ENCODE assay signal across 8 cellular contexts in genomic region chr1:232805269-232806070, GRCh38. TPM values are rescaled to one million over a fixed set of nuclear protein-coding genes. Genes with fewer than 3 reads are reported as not detected.
DNase-seq lines count a peak whose midpoint lies in the region; ATAC-seq and TF ChIP-seq lines count a peak whose summit lies in the region.

A gene with protein sequence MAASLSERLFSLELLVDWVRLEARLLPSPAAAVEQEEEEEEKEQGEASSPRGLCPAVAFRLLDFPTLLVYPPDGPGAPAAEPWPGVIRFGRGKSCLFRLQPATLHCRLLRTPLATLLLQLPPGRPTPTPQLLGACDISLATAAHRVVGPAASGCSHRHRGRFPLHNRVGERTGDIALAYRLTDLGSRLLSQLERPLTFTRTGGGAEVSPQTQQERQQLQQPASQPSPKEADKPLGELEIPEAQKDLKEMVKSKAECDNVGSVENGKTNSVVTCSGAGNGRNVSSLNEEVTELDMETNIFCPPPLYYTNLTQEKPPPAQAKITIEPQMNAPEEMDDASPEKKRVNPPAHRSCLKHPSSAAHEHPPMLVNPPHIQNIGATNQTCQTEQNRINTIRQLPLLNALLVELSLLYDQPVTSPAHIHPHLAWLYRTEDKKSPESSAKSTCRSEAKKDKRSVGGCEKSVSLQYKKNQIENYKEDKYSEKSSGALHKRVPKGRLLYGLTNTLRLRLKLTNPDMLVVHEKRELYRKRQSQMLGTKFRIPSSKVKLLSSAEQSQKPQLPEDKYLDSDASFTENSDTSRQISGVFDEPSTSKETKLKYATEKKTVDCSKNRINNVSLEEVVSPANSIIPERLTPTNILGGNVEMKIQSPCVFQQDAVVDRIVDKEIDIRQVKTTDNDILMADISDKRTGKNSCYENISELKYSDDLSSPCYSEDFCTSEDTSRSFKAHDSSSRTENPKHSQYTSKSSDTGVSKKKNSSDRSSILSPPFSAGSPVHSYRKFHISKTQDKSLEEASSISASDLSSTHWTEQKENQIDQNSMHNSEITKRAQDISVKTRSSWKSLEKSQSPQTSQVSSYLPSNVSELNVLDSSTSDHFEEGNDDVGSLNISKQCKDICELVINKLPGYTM (plus strand): TSS chr1:232805416. CDS start chr1:232805450, 34 bp downstream.

- DNase-seq in CD1c-positive myeloid dendritic cell (ENCODE audit: extremely low spot score) (peak; percentile 80), HPDE6-E6E7 (ENCODE audit: extremely low spot score) (peak; percentile 50), Right ventricle myocardium inferior (ENCODE audit: missing footprints) (peak; percentile 87), ovary (peak; percentile 73 to 86 (median 81)), testis (peak; percentile 92)
- DNase-seq in activated naive CD8-positive, alpha-beta T cell treated with anti-CD3 and anti-CD28 coated beads for 36 hours = peak; percentile 80

- H3K36me3 ChIP-seq in ovary (no peaks in the 10 kb centered on the region), testis (ENCODE audit: low read depth, missing control alignments) (no peaks in the 10 kb centered on the region)

- peak within 1 kb of the TSS; percentile 87 for H3K4me3 Mint-ChIP-seq in activated naive CD8-positive, alpha-beta T cell treated with anti-CD3 and anti-CD28 coated beads for 36 hours

- WGBS in ovary, 3 donors = 8 to 14% (median 9%) methylated on average over 45 to 74 of the region's 74 CpGs
- WGBS in testis, 2 donors = 4 to 7% methylated on average over 21 to 73 of the region's 74 CpGs

- H3K9me3 ChIP-seq in ovary (no peaks in the 10 kb centered on the region), testis (no peaks in the 10 kb centered on the region)

- peaks cover 6% of the 10 kb centered on the region for H3K4me1 Mint-ChIP-seq in activated naive CD8-positive, alpha-beta T cell treated with anti-CD3 and anti-CD28 coated beads for 36 hours

- H3K27me3 Mint-ChIP-seq in activated naive CD8-positive, alpha-beta T cell treated with anti-CD3 and anti-CD28 coated beads for 36 hours = peaks cover 3% of the 10 kb centered on the region

- H3K4me3 ChIP-seq in ovary = peak within 1 kb of the TSS; percentile 89
- peak within 1 kb of the TSS; percentile 74 to 81 for H3K4me3 ChIP-seq in testis

- TF ChIP-seq POLR2A in ovary (IDR thresholded peaks at IDR 0.05) (no peak), testis (IDR thresholded peaks at IDR 0.05) (no peak)

- intact Hi-C loops in Right ventricle myocardium inferior (cut with DNase I) (loop anchor here (2.0 to 5.0 kb wide), 2 partner anchors 145 to 173 kb away; partner anchors contain the start of genes NTPCR and SIPA1L2), ovary (cut with DNase I) (no loop called here), testis (cut with DNase I; ENCODE audit: low total_unique reads) (no loop called here)

- ATAC-seq in GM19438 (IDR thresholded peaks at IDR 0.05; ENCODE audit: low read depth, unreplicated experiment) (peak; percentile 87), SK-N-SH treated with all-trans-retinoic acid at 6 μM for 48 hours (peak; percentile 88), Right ventricle myocardium inferior (peak; percentile 89)

- no peaks in the 10 kb centered on the region for H3K27me3 ChIP-seq in ovary
- no peaks in the 10 kb centered on the region for H3K27me3 ChIP-seq in testis

- peak within 1 kb of the TSS; percentile 77 for H3K27ac Mint-ChIP-seq in activated naive CD8-positive, alpha-beta T cell treated with anti-CD3 and anti-CD28 coated beads for 36 hours

- peaks cover 23% of the 10 kb centered on the region for H3K9me3 Mint-ChIP-seq in activated naive CD8-positive, alpha-beta T cell treated with anti-CD3 and anti-CD28 coated beads for 36 hours

- no peak for TF ChIP-seq CTCF in ovary (IDR thresholded peaks at IDR 0.05)
- no peak for TF ChIP-seq CTCF in testis (IDR thresholded peaks at IDR 0.05)

- peaks cover 21% of the 10 kb centered on the region for H3K36me3 Mint-ChIP-seq in activated naive CD8-positive, alpha-beta T cell treated with anti-CD3 and anti-CD28 coated beads for 36 hours

- peaks cover 4% of the 10 kb centered on the region for H3K4me1 ChIP-seq in ovary (ENCODE audit: insufficient read depth)
- H3K4me1 ChIP-seq in testis = no peaks in the 10 kb centered on the region

- TF ChIP-seq EP300 in ovary (IDR thresholded peaks at IDR 0.05) = no peak

- H3K27ac ChIP-seq in ovary (peak within 1 kb of the TSS; percentile 48 to 74), testis (peak within 1 kb of the TSS; percentile 43 to 89)

TF ChIP-seq in SK-N-SH treated with all-trans-retinoic acid at 6 μM for 48 hours, 23 proteins besides CTCF, POLR2A, EP300 and RAD21:
- TF ChIP-seq SNAI2 (CRISPR knock-in tag; IDR thresholded peaks at IDR 0.05) (no peak), RARB (CRISPR knock-in tag; IDR thresholded peaks at IDR 0.05) (0 out of 2 replicates have a peak, but pooled peaks have one; percentile 25)
TF ChIP-seq in SK-N-SH treated with all-trans-retinoic acid at 6 μM for 48 hours: peak in this region for 1.

RNA-seq across cellular contexts. Expression of the gene that starts here (rescaled TPM):
- total RNA-seq in activated naive CD8-positive, alpha-beta T cell treated with anti-CD3 and anti-CD28 coated beads for 36 hours = 1 to 10 TPM; 1.9 to 2.2 TPM
- 3.3 TPM for total RNA-seq in Right ventricle myocardium inferior
- 1 to 10 TPM; 2.0 to 4.6 (median 2.7) TPM for total RNA-seq in ovary
- 1 to 10 TPM; 1.9 to 2.1 TPM for polyA plus RNA-seq in ovary
- 1 to 10 TPM; 8.4 to 9.1 TPM for total RNA-seq in testis
- polyA plus RNA-seq in testis (ENCODE audit: insufficient read depth, low read depth, low replicate concordance) = 1.6 TPM

Comparison
In these comparisons a context has a peak if more than half of its experiments do, and no peak if none do; other contexts are left out.
1. Peak in every context shown above with its lines: DNase-seq, ATAC-seq, H3K4me3 ChIP-seq and H3K27ac ChIP-seq.